12 cellular contexts compared by ENCODE assay signal in genomic region chr7:74176555-74176954, GRCh38. TPM values are rescaled to one million over a fixed set of nuclear protein-coding genes. Genes with fewer than 3 reads are reported as not detected.
DNase-seq lines count a peak whose midpoint lies in the region; ATAC-seq, FAIRE-seq and TF ChIP-seq lines count a peak whose summit lies in the region.
"Had no signal": no experiment of that assay in that cellular context is flagged by ENCODE, and none has a peak within 500 bp of the region (broad histone marks: within the 10 kb centered on the region; RNA-seq: fewer than 3 reads in every experiment).

No MANE protein-coding gene starts in this region.

- peaks cover 63% of the 10 kb centered on the region for H3K36me3 ChIP-seq in BE2C

- H3K4me1 ChIP-seq in BE2C = peaks cover 2% of the 10 kb centered on the region; the same call in 1 of the 2 replicates

- peak overlapping the region; percentile 80 for H3K27ac Mint-ChIP-seq in stimulated activated naive CD8-positive, alpha-beta T cell treated with anti-CD3 and anti-CD28 coated beads, Interleukin-15, Interleukin-2, amounts not matched to agents 100 ng/mL and 50 ng/mL, for 24 hours
- H3K27ac Mint-ChIP-seq in activated naive CD8-positive, alpha-beta T cell treated with anti-CD3 and anti-CD28 coated beads for 36 hours = peak overlapping the region; percentile 63

- no peak for ATAC-seq in stimulated activated naive CD8-positive, alpha-beta T cell treated with anti-CD3 and anti-CD28 coated beads, Interleukin-15, Interleukin-2, amounts not matched to agents 100 U/mL and 50 U/mL, for 24 hours
- ATAC-seq in HG03520 (IDR thresholded peaks at IDR 0.05; ENCODE audit: unreplicated experiment) (no peak), GM19351 (IDR thresholded peaks at IDR 0.05; ENCODE audit: unreplicated experiment) (no peak)

- no peak for FAIRE-seq in GM19239 (lab: Jason Lieb, UNC)

- peak overlapping the region; percentile 92 for H3K4me3 Mint-ChIP-seq in stimulated activated naive CD8-positive, alpha-beta T cell treated with anti-CD3 and anti-CD28 coated beads, Interleukin-15, Interleukin-2, amounts not matched to agents 100 ng/mL and 50 ng/mL, for 24 hours
- peak overlapping the region; percentile 87 for H3K4me3 Mint-ChIP-seq in activated naive CD8-positive, alpha-beta T cell treated with anti-CD3 and anti-CD28 coated beads for 36 hours

- no peaks in the 10 kb centered on the region for H3K9me3 ChIP-seq in BE2C
- H3K9me3 ChIP-seq: neutrophil had no signal

- peaks cover 73% of the 10 kb centered on the region for H3K4me1 Mint-ChIP-seq in stimulated activated naive CD8-positive, alpha-beta T cell treated with anti-CD3 and anti-CD28 coated beads, Interleukin-15, Interleukin-2, amounts not matched to agents 100 ng/mL and 50 ng/mL, for 24 hours (ENCODE audit: low read depth)
- H3K4me1 Mint-ChIP-seq in activated naive CD8-positive, alpha-beta T cell treated with anti-CD3 and anti-CD28 coated beads for 36 hours = peaks cover 58% of the 10 kb centered on the region

- H3K4me3 ChIP-seq in BE2C (ENCODE audit: low read depth, low read length) = no peak overlapping the region

- H3K9me3 Mint-ChIP-seq in stimulated activated naive CD8-positive, alpha-beta T cell treated with anti-CD3 and anti-CD28 coated beads, Interleukin-15, Interleukin-2, amounts not matched to agents 100 ng/mL and 50 ng/mL, for 24 hours = no peaks in the 10 kb centered on the region
- no peaks in the 10 kb centered on the region for H3K9me3 Mint-ChIP-seq in activated naive CD8-positive, alpha-beta T cell treated with anti-CD3 and anti-CD28 coated beads for 36 hours

- no peak for TF ChIP-seq CTCF in BE2C (IDR thresholded peaks at IDR 0.05; ENCODE audit: low read depth, low read length)

- H3K36me3 Mint-ChIP-seq in stimulated activated naive CD8-positive, alpha-beta T cell treated with anti-CD3 and anti-CD28 coated beads, Interleukin-15, Interleukin-2, amounts not matched to agents 100 ng/mL and 50 ng/mL, for 24 hours (ENCODE audit: low read depth) = peaks cover 56% of the 10 kb centered on the region
- peaks cover 40% of the 10 kb centered on the region for H3K36me3 Mint-ChIP-seq in activated naive CD8-positive, alpha-beta T cell treated with anti-CD3 and anti-CD28 coated beads for 36 hours

- H3K27me3 ChIP-seq in BE2C = no peaks in the 10 kb centered on the region
- H3K27me3 ChIP-seq: neutrophil had no signal

- no peaks in the 10 kb centered on the region for H3K27me3 Mint-ChIP-seq in stimulated activated naive CD8-positive, alpha-beta T cell treated with anti-CD3 and anti-CD28 coated beads, Interleukin-15, Interleukin-2, amounts not matched to agents 100 ng/mL and 50 ng/mL, for 24 hours
- no peaks in the 10 kb centered on the region for H3K27me3 Mint-ChIP-seq in activated naive CD8-positive, alpha-beta T cell treated with anti-CD3 and anti-CD28 coated beads for 36 hours

- no peak for DNase-seq in stimulated activated naive CD8-positive, alpha-beta T cell treated with anti-CD3 and anti-CD28 coated beads, Interleukin-15, Interleukin-2, amounts not matched to agents 100 U/mL and 50 U/mL, for 24 hours
- DNase-seq in activated naive CD8-positive, alpha-beta T cell treated with anti-CD3 and anti-CD28 coated beads for 36 hours = no peak
- DNase-seq in lung microvascular endothelial cell (ENCODE audit: low read depth in 2 of 2) (peak; percentile 14 to 55), BE2C (no peak), GM19239 (ENCODE audit: insufficient read length, low spot score) (no peak)
- DNase-seq: activated CD4-positive, CD25-positive, alpha-beta regulatory T cell treated with anti-CD3 and anti-CD28 coated beads, Interleukin-2, amount 50 U/mL, for 72 hours; caudate nucleus; hippocampal formation had no signal

RNA-seq across cellular contexts. Expression of gene EIF4H, which starts 2.4 kb away (rescaled TPM):
- total RNA-seq in activated naive CD8-positive, alpha-beta T cell treated with anti-CD3 and anti-CD28 coated beads for 36 hours = 100 to 1,000 TPM; 423 to 428 TPM
- 267 and 400 TPM in 2 replicates for total RNA-seq in lung microvascular endothelial cell
- polyA plus RNA-seq in BE2C (2012; ENCODE audit: insufficient read depth, insufficient read length, low read depth) = 286 TPM

RNA-seq across cellular contexts. Expression of gene LAT2, which starts 33.3 kb away (rescaled TPM):
- total RNA-seq in activated naive CD8-positive, alpha-beta T cell treated with anti-CD3 and anti-CD28 coated beads for 36 hours = 1 to 10 TPM; 2.6 to 3.2 TPM
- total RNA-seq in lung microvascular endothelial cell = 1.3 and 3.0 TPM in 2 replicates
- 4.5 TPM for polyA plus RNA-seq in BE2C (2012; ENCODE audit: insufficient read depth, insufficient read length, low read depth)

Comparison
In these comparisons a context has a peak if more than half of its experiments do, and no peak if none do; other contexts are left out.
1. DNase-seq: peak in lung microvascular endothelial cell (2 of 2); none in stimulated activated naive CD8-positive, alpha-beta T cell treated with anti-CD3 and anti-CD28 coated beads, Interleukin-15, Interleukin-2, amounts not matched to agents 100 U/mL and 50 U/mL, for 24 hours (single experiment), activated naive CD8-positive, alpha-beta T cell treated with anti-CD3 and anti-CD28 coated beads for 36 hours (single experiment), BE2C (single experiment) and GM19239 (single experiment).